ENCODE assay signal across 9 cellular contexts in the genomic region with DNA sequence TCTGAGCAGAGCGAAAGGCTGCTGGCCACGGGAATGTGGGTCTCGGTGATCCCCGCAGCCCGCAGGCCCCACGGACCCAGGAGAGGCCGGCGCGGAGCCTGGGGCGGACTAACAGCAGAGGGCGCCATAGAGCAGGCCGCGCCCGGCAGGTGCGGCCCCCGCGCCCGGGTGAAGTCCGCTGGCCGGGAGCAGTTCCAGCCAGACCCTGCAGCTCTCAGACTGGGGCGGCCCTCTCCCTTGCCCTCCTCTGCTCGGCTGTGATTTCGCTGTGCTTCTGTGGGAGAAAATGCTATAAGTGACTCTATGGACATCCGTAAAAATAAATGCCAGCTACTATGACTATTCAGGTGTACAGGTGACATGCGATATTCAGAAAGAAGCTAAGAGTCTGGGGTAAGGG. TPM values are rescaled to one million over a fixed set of nuclear protein-coding genes. Genes with fewer than 3 reads are reported as not detected.
DNase-seq lines count a peak whose midpoint lies in the region; ATAC-seq and TF ChIP-seq lines count a peak whose summit lies in the region.
"Had no signal": no experiment of that assay in that cellular context is flagged by ENCODE, and none has a peak within 500 bp of the region (broad histone marks: within the 10 kb centered on the region; RNA-seq: fewer than 3 reads in every experiment).

No MANE protein-coding gene starts in this region.

- peak; percentile 91 for TF ChIP-seq CTCF in A673 (conservative IDR thresholded peaks at IDR 0.05; ENCODE audit: low read depth, low read length)
- TF ChIP-seq CTCF in LNCaP clone FGC (IDR thresholded peaks at IDR 0.05; ENCODE audit: control insufficient read depth, extremely low read depth, insufficient read depth), result peak; percentile 78
- TF ChIP-seq CTCF in right lobe of liver (IDR thresholded peaks at IDR 0.05), result peak; percentile 93 to 97 (median 96)

- 2% methylated on average over 19 of the region's 25 CpGs for WGBS in right lobe of liver (ENCODE audit: insufficient coverage, low coverage, low lambda C conversion rate, missing lambda C conversion rate)

- CTCF ChIA-PET in A673 (lab: Charles Lee), result interaction anchor here (0.5 to 2.5 kb wide), 5 partner anchors 124 to 967 kb away, joined by 3 to 22 read pairs (median 11); no protein-coding TSS in a partner anchor

- no peaks in the 10 kb centered on the region for H3K4me1 ChIP-seq in A673 (ENCODE audit: insufficient read depth, low read length, poor library complexity, severe bottlenecking)
- peaks cover 0 to 10% (median 0%) of the 10 kb centered on the region in 4 donors for H3K4me1 ChIP-seq in right lobe of liver

- H3K4me3 ChIP-seq in A673 (ENCODE audit: low read depth, low read length, poor library complexity, severe bottlenecking) (no peak overlapping the region), LNCaP clone FGC (ENCODE audit: low read depth, low read length) (no peak overlapping the region), right lobe of liver (peak overlapping the region in 1 of 3 donors; percentile 30)

- no peaks in the 10 kb centered on the region for H3K9me3 ChIP-seq in A673 (ENCODE audit: low read depth, low read length, poor library complexity, severe bottlenecking)
- no peaks in the 10 kb centered on the region for H3K9me3 ChIP-seq in right lobe of liver

- DNase-seq in A673 (ENCODE audit: low spot score) (peak; percentile 39), LNCaP clone FGC (ENCODE audit: low read depth) (no peak), right lobe of liver (peak; percentile 69 to 77 (median 74))
- DNase-seq in activated CD4-positive, CD25-positive, alpha-beta regulatory T cell treated with anti-CD3 and anti-CD28 coated beads, Interleukin-2, amount 50 U/mL, for 16 hours (ENCODE audit: low read depth, low spot score), result peak; percentile 16
- peak; percentile 35 for DNase-seq in central memory CD4-positive, alpha-beta T cell
- peak; percentile 20 for DNase-seq in stimulated activated CD8-positive, alpha-beta memory T cell treated with anti-CD3 and anti-CD28 coated beads, Interleukin-12 subunit alpha, Interleukin-12 subunit beta, amount 100 ng/mL, for 24 hours (ENCODE audit: extremely low read depth)

- peaks cover 57% of the 10 kb centered on the region for H3K27me3 ChIP-seq in A673 (replicated peaks; ENCODE audit: insufficient read depth, low read depth, low read length, poor library complexity)
- H3K27me3 ChIP-seq in right lobe of liver, result no peaks in the 10 kb centered on the region

- intact Hi-C loops in A673 (cut with micrococcal nuclease; ENCODE audit: unreplicated experiment), result loop anchor here (1.0 to 2.0 kb wide), 2 partner anchors 123 to 154 kb away; no protein-coding TSS in a partner anchor
- intact Hi-C loops in right lobe of liver (cut with DNase I), result loop anchor here in 1 of 2 donors (5.0 kb wide), 1 partner anchor 122 kb away; no protein-coding TSS in a partner anchor

- H3K36me3 ChIP-seq in A673 (ENCODE audit: insufficient read depth, low read length, poor library complexity, severe bottlenecking) (no peaks in the 10 kb centered on the region), right lobe of liver (no peaks in the 10 kb centered on the region)

- BruUV-seq in A673 (replicated peaks; lab: Mats Ljungman, UMichigan), result no TSS peak

- H3K27ac ChIP-seq in A673 (ENCODE audit: low read depth, low read length, poor library complexity, severe bottlenecking), result no peak overlapping the region
- peak overlapping the region in 1 of 3 donors; percentile 20 for H3K27ac ChIP-seq in right lobe of liver

- POLR2A ChIA-PET in A673 (lab: Charles Lee; ENCODE audit: low non-redundant PET), result interaction anchor here (0.6 kb wide), 2 partner anchors 29 to 424 kb away, joined by 3 to 5 read pairs; no protein-coding TSS in a partner anchor

- ATAC-seq in GM18868 (IDR thresholded peaks at IDR 0.05; ENCODE audit: unreplicated experiment), result peak; percentile 81
- peak; percentile 90 to 97 (median 92) for ATAC-seq in right lobe of liver
- ATAC-seq in HG03521 (IDR thresholded peaks at IDR 0.05; ENCODE audit: unreplicated experiment), result no peak

- TF ChIP-seq POLR2A in right lobe of liver (IDR thresholded peaks at IDR 0.05), result no peak

RNA-seq across cellular contexts. Expression of gene GSX1, which starts 37.7 kb away (rescaled TPM):
- total RNA-seq in A673 (2021) (not detected in 2 replicates), right lobe of liver (not detected)
- total RNA-seq: lower leg skin had no signal
